ENCODE assay signal across 8 cellular contexts in genomic region chr4:185204238-185204910, GRCh38. TPM values are rescaled to one million over a fixed set of nuclear protein-coding genes. Genes with fewer than 3 reads are reported as not detected.
A peak's percentile ranks its signal among the peaks of the same experiment; 100 is the strongest.
DNase-seq lines count a peak whose midpoint lies in the region; ATAC-seq and TF ChIP-seq lines count a peak whose summit lies in the region.

No MANE protein-coding gene starts in this region.

- H3K9me3 Mint-ChIP-seq in CD4-positive, alpha-beta memory T cell: peaks cover 0 to 4% (median 0%) of the 10 kb centered on the region in 8 donors
- H3K9me3 Mint-ChIP-seq in activated B cell treated with CpG ODN at 0.5 μM for 24 hours: no peaks in the 10 kb centered on the region
- H3K9me3 Mint-ChIP-seq in stimulated activated memory B cell treated with anti-CD40 and anti-IgM and Interleukin-4, amounts not matched to agents 10 μg/mL and 1 μg/mL and 100 μg/mL, for 72 hours: no peaks in the 10 kb centered on the region

- peak overlapping the region; percentile 40 to 65 for H3K4me3 ChIP-seq in CD4-positive, alpha-beta memory T cell (ENCODE audit: low read length in 2 of 2)
- H3K4me3 ChIP-seq in HFF-Myc (replicated peaks; ENCODE audit: low read depth, low read length) (peak overlapping the region; percentile 73), iPS-11a (ENCODE audit: low read depth, low read length) (peak overlapping the region; percentile 56)

- no peaks in the 10 kb centered on the region for H3K36me3 ChIP-seq in CD4-positive, alpha-beta memory T cell (ENCODE audit: insufficient read depth, low read length)

- no peaks in the 10 kb centered on the region for H3K9me3 ChIP-seq in CD4-positive, alpha-beta memory T cell (ENCODE audit: control insufficient read depth in 1 of 2, low read length in 2 of 2)

- peak overlapping the region; percentile 82 for H3K27ac ChIP-seq in CD4-positive, alpha-beta memory T cell (ENCODE audit: low read depth, low read length)

- H3K4me1 Mint-ChIP-seq in CD4-positive, alpha-beta memory T cell: peaks cover 31 to 65% (median 50%) of the 10 kb centered on the region in 4 donors
- H3K4me1 Mint-ChIP-seq in activated B cell treated with CpG ODN at 0.5 μM for 24 hours: peaks cover 52% of the 10 kb centered on the region
- peaks cover 58% of the 10 kb centered on the region for H3K4me1 Mint-ChIP-seq in stimulated activated memory B cell treated with anti-CD40 and anti-IgM and Interleukin-4, amounts not matched to agents 10 μg/mL and 1 μg/mL and 100 μg/mL, for 72 hours

- ATAC-seq in activated B cell treated with CpG ODN at 0.5 μM for 24 hours (ENCODE audit: low read depth): no peak
- no peak for ATAC-seq in stimulated activated memory B cell treated with anti-CD40 and anti-IgM and Interleukin-4, amounts not matched to agents 10 μg/mL and 1 μg/mL and 100 μg/mL, for 72 hours
- ATAC-seq in HG02610 (IDR thresholded peaks at IDR 0.05; ENCODE audit: unreplicated experiment): no peak

- CTCF ChIA-PET in CD4-positive, alpha-beta memory T cell (lab: Charles Lee; ENCODE audit: partially characterized antibody): interaction anchor here (0.6 to 1.1 kb wide), 3 partner anchors 33 to 48 kb away, joined by 3 to 5 read pairs (median 3); no protein-coding TSS in a partner anchor
- CTCF ChIA-PET in activated B cell treated with CpG ODN at 0.5 μM for 24 hours (lab: Charles Lee): no interaction called here

- H3K4me3 Mint-ChIP-seq in CD4-positive, alpha-beta memory T cell: peak overlapping the region; percentile 81 to 97 (median 90)
- H3K4me3 Mint-ChIP-seq in activated B cell treated with CpG ODN at 0.5 μM for 24 hours: peak overlapping the region; percentile 93
- H3K4me3 Mint-ChIP-seq in stimulated activated memory B cell treated with anti-CD40 and anti-IgM and Interleukin-4, amounts not matched to agents 10 μg/mL and 1 μg/mL and 100 μg/mL, for 72 hours: peak overlapping the region; percentile 89

- H3K27ac Mint-ChIP-seq in CD4-positive, alpha-beta memory T cell: peak overlapping the region; percentile 93 to 99 (median 96)
- peak overlapping the region; percentile 75 for H3K27ac Mint-ChIP-seq in activated B cell treated with CpG ODN at 0.5 μM for 24 hours
- H3K27ac Mint-ChIP-seq in stimulated activated memory B cell treated with anti-CD40 and anti-IgM and Interleukin-4, amounts not matched to agents 10 μg/mL and 1 μg/mL and 100 μg/mL, for 72 hours: peak overlapping the region; percentile 92

- TF ChIP-seq CTCF in HFF-Myc (IDR thresholded peaks at IDR 0.05; ENCODE audit: low read depth, low read length, missing control alignments): no peak
- TF ChIP-seq CTCF in activated B cell treated with CpG ODN at 0.5 μM for 24 hours (IDR thresholded peaks at IDR 0.05): no peak

- H3K27me3 ChIP-seq in CD4-positive, alpha-beta memory T cell (ENCODE audit: insufficient read depth, low read length): no peaks in the 10 kb centered on the region

- intact Hi-C loops in CD4-positive, alpha-beta memory T cell (cut with micrococcal nuclease): loop anchor here (1.0 to 10.0 kb wide), 9 partner anchors 50 to 1702 kb away; partner anchors contain the start of genes ANKRD37, CASP3, CCDC110 and IRF2
- intact Hi-C loops in activated B cell treated with CpG ODN at 0.5 μM for 24 hours (cut with micrococcal nuclease): loop anchor here (1.0 to 10.0 kb wide), 7 partner anchors 192 to 1762 kb away; partner anchors contain the start of genes ACSL1, ANKRD37, CCDC110 and CDKN2AIP

- peaks cover 53% of the 10 kb centered on the region for H3K4me1 ChIP-seq in CD4-positive, alpha-beta memory T cell (ENCODE audit: insufficient read depth, low read length)

- H3K36me3 Mint-ChIP-seq in CD4-positive, alpha-beta memory T cell: peaks cover 8 to 14% of the 10 kb centered on the region in 2 donors
- H3K36me3 Mint-ChIP-seq in activated B cell treated with CpG ODN at 0.5 μM for 24 hours (ENCODE audit: low read depth): peaks cover 12% of the 10 kb centered on the region
- peaks cover 13% of the 10 kb centered on the region for H3K36me3 Mint-ChIP-seq in stimulated activated memory B cell treated with anti-CD40 and anti-IgM and Interleukin-4, amounts not matched to agents 10 μg/mL and 1 μg/mL and 100 μg/mL, for 72 hours

- POLR2A ChIA-PET in CD4-positive, alpha-beta memory T cell (lab: Charles Lee; ENCODE audit: partially characterized antibody): interaction anchor here (0.9 to 2.0 kb wide), 8 partner anchors 9 to 221 kb away, joined by 3 to 10 read pairs (median 3); partner anchors contain the start of genes ANKRD37, LRP2BP and UFSP2
- POLR2A ChIA-PET in activated B cell treated with CpG ODN at 0.5 μM for 24 hours (lab: Charles Lee): interaction anchor here (0.6 to 1.2 kb wide), 4 partner anchors 37 to 192 kb away, joined by 4 to 6 read pairs (median 4); partner anchors contain the start of genes ANKRD37, LRP2BP and SLC25A4

- no peaks in the 10 kb centered on the region for H3K27me3 Mint-ChIP-seq in CD4-positive, alpha-beta memory T cell
- H3K27me3 Mint-ChIP-seq in activated B cell treated with CpG ODN at 0.5 μM for 24 hours: no peaks in the 10 kb centered on the region
- H3K27me3 Mint-ChIP-seq in stimulated activated memory B cell treated with anti-CD40 and anti-IgM and Interleukin-4, amounts not matched to agents 10 μg/mL and 1 μg/mL and 100 μg/mL, for 72 hours: no peaks in the 10 kb centered on the region

- DNase-seq in CD4-positive, alpha-beta memory T cell: peak in 2 of 5 donors; percentile 8 to 38
- DNase-seq in HFF-Myc (ENCODE audit: extremely low read depth, low read depth) (no peak), activated B cell treated with CpG ODN at 0.5 μM for 24 hours (no peak), NCI-H187 (lab: John Stamatoyannopoulos, UW) (no peak), globus pallidus (ENCODE audit: low spot score) (no peak)

RNA-seq across cellular contexts. Expression of gene CFAP97, which starts 0.6 kb away (rescaled TPM):
- 10 to 100 TPM; 41.6 to 41.9 TPM for total RNA-seq in CD4-positive, alpha-beta memory T cell
- polyA plus RNA-seq in CD4-positive, alpha-beta memory T cell: 100 to 1,000 TPM; 123 to 128 TPM
- 42.6 and 44.1 TPM in 2 replicates for total RNA-seq in activated B cell treated with CpG ODN at 0.5 μM for 24 hours

RNA-seq across cellular contexts. Expression of gene SNX25, which starts 5.0 kb away (rescaled TPM):
- total RNA-seq in CD4-positive, alpha-beta memory T cell: 10 to 100 TPM; 23.0 to 24.5 TPM
- 1 to 10 TPM; 3.5 to 8.4 TPM for polyA plus RNA-seq in CD4-positive, alpha-beta memory T cell
- 53.1 and 53.7 TPM in 2 replicates for total RNA-seq in activated B cell treated with CpG ODN at 0.5 μM for 24 hours
